In the genomic region with DNA sequence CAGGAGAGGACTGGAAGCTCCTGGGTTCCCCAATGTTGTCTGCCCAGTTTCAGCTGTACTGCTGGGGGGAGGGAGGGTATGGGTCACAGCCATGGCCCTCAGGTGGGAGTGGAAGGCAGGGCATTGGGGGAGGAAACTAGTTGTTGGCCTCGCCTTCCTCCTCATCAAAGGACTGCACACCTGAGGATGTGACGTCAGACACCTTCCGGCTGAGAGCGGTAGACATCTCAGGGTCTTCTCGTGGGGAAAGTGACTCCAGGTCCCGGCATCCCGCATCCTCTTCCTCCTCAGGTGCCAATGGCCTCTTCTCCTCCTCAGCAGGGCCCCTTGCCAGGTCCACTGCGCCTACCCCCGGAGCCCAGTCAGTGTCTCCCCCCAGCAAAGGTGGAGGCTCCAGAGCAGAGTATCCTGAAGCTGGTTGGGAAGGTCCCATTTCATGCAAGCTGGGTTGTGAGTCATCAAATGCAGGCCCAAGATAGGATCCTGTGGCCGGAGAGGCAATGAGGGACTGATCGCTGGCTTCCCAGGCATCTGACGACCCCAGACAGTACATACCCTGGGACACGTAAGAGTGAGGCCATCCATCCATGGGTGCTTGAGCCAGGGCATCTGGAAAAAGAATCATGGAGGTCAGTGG, we compare ENCODE assay signal across 29 cellular contexts. TPM values are rescaled to one million over a fixed set of nuclear protein-coding genes. Genes with fewer than 3 reads are reported as not detected.
"Had no signal": no experiment of that assay in that cellular context is flagged by ENCODE, and none has a peak within 500 bp of the region (broad histone marks: within the 10 kb centered on the region; RNA-seq: fewer than 3 reads in every experiment).

No MANE protein-coding gene starts in this region.

- FAIRE-seq: pancreas had no signal

- H3K9me3 Mint-ChIP-seq: naive thymus-derived CD8-positive, alpha-beta T cell; nephron progenitor cell; stimulated activated effector memory CD8-positive, alpha-beta T cell treated with anti-CD3 and anti-CD28 coated beads, Interleukin-12 subunit alpha, Interleukin-12 subunit beta, amount 100 ng/mL, for 72 hours; type B pancreatic cell had no signal

- H3K4me3 ChIP-seq: coronary artery, gastrocnemius medialis, left lung, pancreas, stomach, testis, tibial artery had no signal

- H3K27ac Mint-ChIP-seq: naive thymus-derived CD8-positive, alpha-beta T cell; stimulated activated effector memory CD8-positive, alpha-beta T cell treated with anti-CD3 and anti-CD28 coated beads, Interleukin-12 subunit alpha, Interleukin-12 subunit beta, amount 100 ng/mL, for 72 hours; type B pancreatic cell had no signal

- H3K36me3 Mint-ChIP-seq: naive thymus-derived CD8-positive, alpha-beta T cell; stimulated activated effector memory CD8-positive, alpha-beta T cell treated with anti-CD3 and anti-CD28 coated beads, Interleukin-12 subunit alpha, Interleukin-12 subunit beta, amount 100 ng/mL, for 72 hours had no signal

- DNase-seq: effector CD4-positive, alpha-beta T cell; foreskin fibroblast; gastrocnemius medialis; head of caudate nucleus; left cardiac atrium; left lung; mesenchymal stem cell; midbrain; naive thymus-derived CD8-positive, alpha-beta T cell; nephron progenitor cell; occipital lobe; pancreas; stimulated activated CD4-positive, alpha-beta T cell treated with anti-CD3 and anti-CD28 coated beads, Interleukin-2, amount 100 ng/mL, for 24 hours; stimulated activated CD4-positive, alpha-beta T cell treated with anti-CD3 and anti-CD28 coated beads, Interleukin-4, amount 100 ng/mL, for 24 hours; stimulated activated naive CD4-positive, alpha-beta T cell treated with Interleukin-2 at 50 U/mL for 16 hours; stomach; testis; tibial artery had no signal

- H3K9me3 ChIP-seq: gastrocnemius medialis, left lung, pancreas, stomach, testis, tibial artery had no signal

- H3K27ac ChIP-seq: coronary artery, epithelial cell of prostate, gastrocnemius medialis, left lung, pancreas, stomach, testis, tibial artery had no signal

- H3K4me1 ChIP-seq: pancreas, testis had no signal

- H3K4me3 Mint-ChIP-seq: naive thymus-derived CD8-positive, alpha-beta T cell; nephron progenitor cell; stimulated activated effector memory CD8-positive, alpha-beta T cell treated with anti-CD3 and anti-CD28 coated beads, Interleukin-12 subunit alpha, Interleukin-12 subunit beta, amount 100 ng/mL, for 72 hours; type B pancreatic cell had no signal

- ATAC-seq: esophagus mucosa; gastrocnemius medialis; left cardiac atrium; left lung; naive thymus-derived CD8-positive, alpha-beta T cell; pancreas; sciatic nerve; stimulated activated effector memory CD8-positive, alpha-beta T cell treated with anti-CD3 and anti-CD28 coated beads, Interleukin-12 subunit alpha, Interleukin-12 subunit beta, amount 100 ng/mL, for 72 hours had no signal

- H3K27me3 ChIP-seq: testis had no signal

- H3K36me3 ChIP-seq: gastrocnemius medialis, left lung, pancreas, stomach, tibial artery had no signal

RNA-seq across cellular contexts. Expression of a gene that starts 40.6 kb away (rescaled TPM):
- total RNA-seq: dermis microvascular lymphatic vessel endothelial cell; glomerular endothelial cell; kidney epithelial cell; left cardiac atrium; lower leg skin; lung microvascular endothelial cell; naive thymus-derived CD8-positive, alpha-beta T cell; sciatic nerve; stomach had no signal
- polyA plus RNA-seq: naive thymus-derived CD8-positive, alpha-beta T cell had no signal

RNA-seq across cellular contexts. Expression of a gene that starts 52.1 kb away (rescaled TPM):
- total RNA-seq: dermis microvascular lymphatic vessel endothelial cell, gastrocnemius medialis, glomerular endothelial cell, occipital lobe had no signal
